ENCODE assay signal across 1 cellular context in the genomic region with DNA sequence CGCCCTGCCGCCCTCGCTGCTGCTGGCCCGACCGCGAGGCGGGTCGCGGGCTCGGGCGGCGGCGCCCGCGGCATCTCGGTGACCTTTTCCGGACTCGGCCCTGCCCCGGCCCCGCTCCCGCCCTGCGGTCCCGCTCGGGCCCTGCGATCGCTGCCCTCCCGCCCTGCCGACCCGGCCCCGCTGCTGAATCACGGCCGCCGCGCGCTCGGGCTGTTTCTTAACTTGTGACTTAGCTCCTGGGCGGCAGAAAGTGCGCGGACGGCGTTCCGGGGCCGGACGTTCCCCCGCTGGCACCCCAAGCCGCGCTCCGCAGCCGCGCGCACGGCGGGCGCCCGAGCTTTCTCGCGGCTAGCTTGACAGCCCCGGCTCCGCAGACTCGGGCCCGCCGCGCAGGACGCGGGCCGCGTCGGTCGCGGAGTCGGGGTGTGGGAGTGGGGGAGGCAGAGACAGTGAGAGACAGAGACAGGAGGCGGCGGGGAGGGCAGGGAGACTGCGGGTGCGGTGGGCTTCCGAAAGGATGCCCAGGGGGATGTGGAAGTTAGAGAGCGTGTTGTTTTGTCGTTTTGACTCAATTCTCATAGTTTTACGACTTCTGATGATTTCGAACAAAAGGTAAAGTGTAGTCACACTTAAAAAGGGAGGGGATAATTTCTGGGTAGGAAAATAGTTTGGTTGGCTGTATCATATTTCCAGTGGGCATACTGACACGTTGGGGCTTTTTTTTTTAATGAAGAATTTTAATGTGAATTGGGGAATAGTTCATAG.
TF ChIP-seq lines count a peak whose summit lies in the region.

No MANE protein-coding gene starts in this region.

TF ChIP-seq in K562, 482 proteins besides CTCF, POLR2A, EP300 and RAD21 (continued from another document and continues in another):
- TF ChIP-seq, protein P1, sequence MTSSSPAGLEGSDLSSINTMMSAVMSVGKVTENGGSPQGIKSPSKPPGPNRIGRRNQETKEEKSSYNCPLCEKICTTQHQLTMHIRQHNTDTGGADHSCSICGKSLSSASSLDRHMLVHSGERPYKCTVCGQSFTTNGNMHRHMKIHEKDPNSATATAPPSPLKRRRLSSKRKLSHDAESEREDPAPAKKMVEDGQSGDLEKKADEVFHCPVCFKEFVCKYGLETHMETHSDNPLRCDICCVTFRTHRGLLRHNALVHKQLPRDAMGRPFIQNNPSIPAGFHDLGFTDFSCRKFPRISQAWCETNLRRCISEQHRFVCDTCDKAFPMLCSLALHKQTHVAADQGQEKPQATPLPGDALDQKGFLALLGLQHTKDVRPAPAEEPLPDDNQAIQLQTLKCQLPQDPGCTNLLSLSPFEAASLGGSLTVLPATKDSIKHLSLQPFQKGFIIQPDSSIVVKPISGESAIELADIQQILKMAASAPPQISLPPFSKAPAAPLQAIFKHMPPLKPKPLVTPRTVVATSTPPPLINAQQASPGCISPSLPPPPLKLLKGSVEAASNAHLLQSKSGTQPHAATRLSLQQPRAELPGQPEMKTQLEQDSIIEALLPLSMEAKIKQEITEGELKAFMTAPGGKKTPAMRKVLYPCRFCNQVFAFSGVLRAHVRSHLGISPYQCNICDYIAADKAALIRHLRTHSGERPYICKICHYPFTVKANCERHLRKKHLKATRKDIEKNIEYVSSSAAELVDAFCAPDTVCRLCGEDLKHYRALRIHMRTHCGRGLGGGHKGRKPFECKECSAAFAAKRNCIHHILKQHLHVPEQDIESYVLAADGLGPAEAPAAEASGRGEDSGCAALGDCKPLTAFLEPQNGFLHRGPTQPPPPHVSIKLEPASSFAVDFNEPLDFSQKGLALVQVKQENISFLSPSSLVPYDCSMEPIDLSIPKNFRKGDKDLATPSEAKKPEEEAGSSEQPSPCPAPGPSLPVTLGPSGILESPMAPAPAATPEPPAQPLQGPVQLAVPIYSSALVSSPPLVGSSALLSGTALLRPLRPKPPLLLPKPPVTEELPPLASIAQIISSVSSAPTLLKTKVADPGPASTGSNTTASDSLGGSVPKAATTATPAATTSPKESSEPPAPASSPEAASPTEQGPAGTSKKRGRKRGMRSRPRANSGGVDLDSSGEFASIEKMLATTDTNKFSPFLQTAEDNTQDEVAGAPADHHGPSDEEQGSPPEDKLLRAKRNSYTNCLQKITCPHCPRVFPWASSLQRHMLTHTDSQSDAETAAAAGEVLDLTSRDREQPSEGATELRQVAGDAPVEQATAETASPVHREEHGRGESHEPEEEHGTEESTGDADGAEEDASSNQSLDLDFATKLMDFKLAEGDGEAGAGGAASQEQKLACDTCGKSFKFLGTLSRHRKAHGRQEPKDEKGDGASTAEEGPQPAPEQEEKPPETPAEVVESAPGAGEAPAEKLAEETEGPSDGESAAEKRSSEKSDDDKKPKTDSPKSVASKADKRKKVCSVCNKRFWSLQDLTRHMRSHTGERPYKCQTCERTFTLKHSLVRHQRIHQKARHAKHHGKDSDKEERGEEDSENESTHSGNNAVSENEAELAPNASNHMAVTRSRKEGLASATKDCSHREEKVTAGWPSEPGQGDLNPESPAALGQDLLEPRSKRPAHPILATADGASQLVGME (CRISPR knock-in tag; IDR thresholded peaks at IDR 0.05), result no peak
- TF ChIP-seq ZFP36 (IDR thresholded peaks at IDR 0.05; ENCODE audit: low read depth, low read length, partially characterized antibody) (no peak), WHSC1 (IDR thresholded peaks at IDR 0.05; ENCODE audit: low read length) (no peak), PML (IDR thresholded peaks at IDR 0.05; ENCODE audit: low read length) (no peak), CEBPG (CRISPR knock-in tag; IDR thresholded peaks at IDR 0.05) (no peak), CEBPG (tag; conservative IDR thresholded peaks at IDR 0.05 in 1 of 2, IDR thresholded peaks at IDR 0.05 in 1 of 2) (no peak), RNF2 (IDR thresholded peaks at IDR 0.05) (no peak), MTF1 (CRISPR knock-in tag; IDR thresholded peaks at IDR 0.05; ENCODE audit: borderline replicate concordance) (no peak), HIVEP1 (CRISPR knock-in tag; IDR thresholded peaks at IDR 0.05) (no peak), DDX20 (tag; IDR thresholded peaks at IDR 0.05; ENCODE audit: low read depth) (no peak), NR2F6 (CRISPR knock-in tag; IDR thresholded peaks at IDR 0.05) (no peak), BRD4 (IDR thresholded peaks at IDR 0.05) (no peak), HLTF (IDR thresholded peaks at IDR 0.05) (peak; percentile 51; the same call in 1 of the 2 replicates), FOS (IDR thresholded peaks at IDR 0.05; ENCODE audit: extremely low read depth, insufficient read length) (no peak), CTBP1 (IDR thresholded peaks at IDR 0.05; ENCODE audit: borderline replicate concordance) (no peak; the same call in none of the 2 replicates), RBM34 (IDR thresholded peaks at IDR 0.05; ENCODE audit: borderline replicate concordance, insufficient read depth, low read length) (no peak), MYC (IDR thresholded peaks at IDR 0.05; ENCODE audit: low read depth, low read length) (peak; percentile 12), MYC (CRISPR knock-in tag; IDR thresholded peaks at IDR 0.05; ENCODE audit: borderline replicate concordance, low read depth) (no peak), MEIS2 (IDR thresholded peaks at IDR 0.05; ENCODE audit: partially characterized antibody) (no peak), KDM2B (CRISPR knock-in tag; IDR thresholded peaks at IDR 0.05) (peak; percentile 40; the same call in 1 of the 2 replicates), FOXJ3 (CRISPR knock-in tag; IDR thresholded peaks at IDR 0.05) (no peak), ERF (CRISPR knock-in tag; IDR thresholded peaks at IDR 0.05) (no peak), TAF15 (IDR thresholded peaks at IDR 0.05; ENCODE audit: low read depth, low read length) (no peak), ZBTB17 (CRISPR knock-in tag; IDR thresholded peaks at IDR 0.05) (no peak), SMARCA4 (IDR thresholded peaks at IDR 0.05) (0 out of 2 replicates have a peak, but pooled peaks have one; percentile 17), NCOR1 (IDR thresholded peaks at IDR 0.05) (no peak), ATF1 (CRISPR knock-in tag; IDR thresholded peaks at IDR 0.05) (no peak), ATF1 (tag; IDR thresholded peaks at IDR 0.05) (peak; percentile 40; the same call in 1 of the 2 replicates), ZMIZ1 (IDR thresholded peaks at IDR 0.05; ENCODE audit: low read depth in 2 of 2, low read length in 2 of 2) (no peak), KDM1A (IDR thresholded peaks at IDR 0.05) (no peak), XRCC5 (IDR thresholded peaks at IDR 0.05; ENCODE audit: low read depth, low read length) (no peak), ZNF134 (CRISPR knock-in tag; conservative IDR thresholded peaks at IDR 0.05) (no peak), POLR2AphosphoS2 (IDR thresholded peaks at IDR 0.05; ENCODE audit: low read length) (no peak), NONO (IDR thresholded peaks at IDR 0.05; ENCODE audit: low read depth in 2 of 2, low read length in 1 of 2) (no peak), GTF2A2 (tag; IDR thresholded peaks at IDR 0.05) (no peak), ZNF507 (tag; conservative IDR thresholded peaks at IDR 0.05) (no peak), RBM25 (IDR thresholded peaks at IDR 0.05; ENCODE audit: low read depth, low read length, severe bottlenecking) (no peak), ZNF785 (CRISPR knock-in tag; IDR thresholded peaks at IDR 0.05) (no peak), TAF7 (tag; IDR thresholded peaks at IDR 0.05) (no peak), ZBTB5 (IDR thresholded peaks at IDR 0.05) (no peak), SMC3 (conservative IDR thresholded peaks at IDR 0.05; ENCODE audit: insufficient read depth, low read depth, low read length) (no peak)
- TF ChIP-seq, protein P2, sequence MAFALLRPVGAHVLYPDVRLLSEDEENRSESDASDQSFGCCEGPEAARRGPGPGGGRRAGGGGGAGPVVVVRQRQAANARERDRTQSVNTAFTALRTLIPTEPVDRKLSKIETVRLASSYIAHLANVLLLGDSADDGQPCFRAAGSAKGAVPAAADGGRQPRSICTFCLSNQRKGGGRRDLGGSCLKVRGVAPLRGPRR (CRISPR knock-in tag; IDR thresholded peaks at IDR 0.05), result no peak
- TF ChIP-seq, protein P3, sequence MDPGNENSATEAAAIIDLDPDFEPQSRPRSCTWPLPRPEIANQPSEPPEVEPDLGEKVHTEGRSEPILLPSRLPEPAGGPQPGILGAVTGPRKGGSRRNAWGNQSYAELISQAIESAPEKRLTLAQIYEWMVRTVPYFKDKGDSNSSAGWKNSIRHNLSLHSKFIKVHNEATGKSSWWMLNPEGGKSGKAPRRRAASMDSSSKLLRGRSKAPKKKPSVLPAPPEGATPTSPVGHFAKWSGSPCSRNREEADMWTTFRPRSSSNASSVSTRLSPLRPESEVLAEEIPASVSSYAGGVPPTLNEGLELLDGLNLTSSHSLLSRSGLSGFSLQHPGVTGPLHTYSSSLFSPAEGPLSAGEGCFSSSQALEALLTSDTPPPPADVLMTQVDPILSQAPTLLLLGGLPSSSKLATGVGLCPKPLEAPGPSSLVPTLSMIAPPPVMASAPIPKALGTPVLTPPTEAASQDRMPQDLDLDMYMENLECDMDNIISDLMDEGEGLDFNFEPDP (CRISPR knock-in tag; IDR thresholded peaks at IDR 0.05), result no peak
- TF ChIP-seq, protein P4, sequence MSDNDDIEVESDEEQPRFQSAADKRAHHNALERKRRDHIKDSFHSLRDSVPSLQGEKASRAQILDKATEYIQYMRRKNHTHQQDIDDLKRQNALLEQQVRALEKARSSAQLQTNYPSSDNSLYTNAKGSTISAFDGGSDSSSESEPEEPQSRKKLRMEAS (CRISPR knock-in tag; IDR thresholded peaks at IDR 0.05), result no peak
- TF ChIP-seq, protein P5, sequence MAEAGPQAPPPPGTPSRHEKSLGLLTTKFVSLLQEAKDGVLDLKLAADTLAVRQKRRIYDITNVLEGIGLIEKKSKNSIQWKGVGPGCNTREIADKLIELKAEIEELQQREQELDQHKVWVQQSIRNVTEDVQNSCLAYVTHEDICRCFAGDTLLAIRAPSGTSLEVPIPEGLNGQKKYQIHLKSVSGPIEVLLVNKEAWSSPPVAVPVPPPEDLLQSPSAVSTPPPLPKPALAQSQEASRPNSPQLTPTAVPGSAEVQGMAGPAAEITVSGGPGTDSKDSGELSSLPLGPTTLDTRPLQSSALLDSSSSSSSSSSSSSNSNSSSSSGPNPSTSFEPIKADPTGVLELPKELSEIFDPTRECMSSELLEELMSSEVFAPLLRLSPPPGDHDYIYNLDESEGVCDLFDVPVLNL (CRISPR knock-in tag; IDR thresholded peaks at IDR 0.05; ENCODE audit: low read depth), result no peak
- TF ChIP-seq, protein P6, sequence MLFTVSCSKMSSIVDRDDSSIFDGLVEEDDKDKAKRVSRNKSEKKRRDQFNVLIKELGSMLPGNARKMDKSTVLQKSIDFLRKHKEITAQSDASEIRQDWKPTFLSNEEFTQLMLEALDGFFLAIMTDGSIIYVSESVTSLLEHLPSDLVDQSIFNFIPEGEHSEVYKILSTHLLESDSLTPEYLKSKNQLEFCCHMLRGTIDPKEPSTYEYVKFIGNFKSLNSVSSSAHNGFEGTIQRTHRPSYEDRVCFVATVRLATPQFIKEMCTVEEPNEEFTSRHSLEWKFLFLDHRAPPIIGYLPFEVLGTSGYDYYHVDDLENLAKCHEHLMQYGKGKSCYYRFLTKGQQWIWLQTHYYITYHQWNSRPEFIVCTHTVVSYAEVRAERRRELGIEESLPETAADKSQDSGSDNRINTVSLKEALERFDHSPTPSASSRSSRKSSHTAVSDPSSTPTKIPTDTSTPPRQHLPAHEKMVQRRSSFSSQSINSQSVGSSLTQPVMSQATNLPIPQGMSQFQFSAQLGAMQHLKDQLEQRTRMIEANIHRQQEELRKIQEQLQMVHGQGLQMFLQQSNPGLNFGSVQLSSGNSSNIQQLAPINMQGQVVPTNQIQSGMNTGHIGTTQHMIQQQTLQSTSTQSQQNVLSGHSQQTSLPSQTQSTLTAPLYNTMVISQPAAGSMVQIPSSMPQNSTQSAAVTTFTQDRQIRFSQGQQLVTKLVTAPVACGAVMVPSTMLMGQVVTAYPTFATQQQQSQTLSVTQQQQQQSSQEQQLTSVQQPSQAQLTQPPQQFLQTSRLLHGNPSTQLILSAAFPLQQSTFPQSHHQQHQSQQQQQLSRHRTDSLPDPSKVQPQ (CRISPR knock-in tag; IDR thresholded peaks at IDR 0.05; ENCODE audit: borderline replicate concordance), result no peak
